Comparison of ENCODE assay signal across 1 cellular context in genomic region chr1:64755356-64755755, GRCh38.
TF ChIP-seq lines count a peak whose summit lies in the region.

No MANE protein-coding gene starts in this region.

TF ChIP-seq in endothelial cell of umbilical vein, 7 proteins besides CTCF, POLR2A, EP300 and RAD21:
- TF ChIP-seq FOS (IDR thresholded peaks at IDR 0.05; ENCODE audit: borderline replicate concordance, insufficient read depth, low read length) (no peak), MAX (IDR thresholded peaks at IDR 0.05; ENCODE audit: insufficient read depth, insufficient read length) (no peak), MYC (IDR thresholded peaks at IDR 0.05; ENCODE audit: low read depth, low read length) (no peak), JUN (IDR thresholded peaks at IDR 0.05; ENCODE audit: borderline replicate concordance, insufficient read depth, insufficient read length, low read depth) (no peak), EZH2 (IDR thresholded peaks at IDR 0.05; ENCODE audit: borderline replicate concordance, low read depth, low read length, severe bottlenecking) (no peak), POLR2AphosphoS5 (IDR thresholded peaks at IDR 0.05; ENCODE audit: insufficient read depth, low read depth, low read length) (no peak), GATA2 (IDR thresholded peaks at IDR 0.05; ENCODE audit: insufficient read depth, insufficient read length, low read depth, low read length) (no peak)
